Comparison of ENCODE assay signal across 1 cellular context in genomic region chr17:47830396-47830907, GRCh38.
A peak's percentile ranks its signal among the peaks of the same experiment; 100 is the strongest.
TF ChIP-seq lines count a peak whose summit lies in the region.

No MANE protein-coding gene starts in this region.

TF ChIP-seq in K562, 482 proteins besides CTCF, POLR2A, EP300 and RAD21:
- TF ChIP-seq ZNF121 (CRISPR knock-in tag; conservative IDR thresholded peaks at IDR 0.05) (peak; percentile 74), TCF7L2 (IDR thresholded peaks at IDR 0.05; ENCODE audit: low read depth, low read length) (no peak), ZBTB33 (CRISPR knock-in tag; IDR thresholded peaks at IDR 0.05) (peak; percentile 73), FOXP4 (CRISPR knock-in tag; IDR thresholded peaks at IDR 0.05; ENCODE audit: borderline replicate concordance) (0 out of 2 replicates have a peak, but pooled peaks have one; percentile 44)
